In genomic region chr2:113604085-113604477, GRCh38 we compare ENCODE assay signal across 8 cellular contexts. TPM values are rescaled to one million over a fixed set of nuclear protein-coding genes. Genes with fewer than 3 reads are reported as not detected.
DNase-seq lines count a peak whose midpoint lies in the region; ATAC-seq and TF ChIP-seq lines count a peak whose summit lies in the region.
"Not testable (repeated sequence)": the region's sequence is repeated elsewhere in the genome, so short reads cannot be mapped to it uniquely, and the experiment has no call there.

No MANE protein-coding gene starts in this region.

- not testable (repeated sequence) for H3K36me3 ChIP-seq in MG63

- peak overlapping the region; percentile 70 for H3K4me3 ChIP-seq in MG63
- H3K4me3 ChIP-seq in cardiac fibroblast (replicated peaks in 1 of 2; ENCODE audit: low read depth in 2 of 2, low read length in 2 of 2): peak overlapping the region; percentile 39 to 54

- peak; percentile 81 for DNase-seq in AG09319 (ENCODE audit: extremely low read depth, low read depth)
- peak; percentile 90 for DNase-seq in MG63
- peak; percentile 95 for DNase-seq in activated CD4-positive, alpha-beta memory T cell treated with anti-CD3 and anti-CD28 coated beads, Interleukin-2, amount 10 ng/mL, durations not matched to agents 7 days and 5 days
- DNase-seq in cardiac fibroblast (ENCODE audit: low read depth in 2 of 2): peak; percentile 93 to 94
- DNase-seq in left cardiac atrium: peak; percentile 93
- DNase-seq in neural crest cell (ENCODE audit: low read depth, low spot score): peak; percentile 90
- peak; percentile 84 for DNase-seq in stimulated activated CD8-positive, alpha-beta memory T cell treated with anti-CD3 and anti-CD28 coated beads, Interleukin-12 subunit alpha, Interleukin-12 subunit beta, amount 100 ng/mL, for 4 hours (ENCODE audit: low read depth)

- TF ChIP-seq CTCF in AG09319 (IDR thresholded peaks at IDR 0.05; ENCODE audit: low read depth, low read length) (peak; percentile 84), cardiac fibroblast (IDR thresholded peaks at IDR 0.05; ENCODE audit: low read depth, low read length) (peak; percentile 91), neural crest cell (conservative IDR thresholded peaks at IDR 0.05) (peak; percentile 94)

- not testable (repeated sequence) for H3K4me1 Mint-ChIP-seq in activated CD4-positive, alpha-beta memory T cell treated with anti-CD3 and anti-CD28 coated beads, Interleukin-2, amount 10 ng/mL, durations not matched to agents 7 days and 5 days; neural crest cell

- H3K4me3 Mint-ChIP-seq in activated CD4-positive, alpha-beta memory T cell treated with anti-CD3 and anti-CD28 coated beads, Interleukin-2, amount 10 ng/mL, durations not matched to agents 7 days and 5 days: peak overlapping the region; percentile 85
- H3K4me3 Mint-ChIP-seq in neural crest cell: peak overlapping the region; percentile 98

- CTCF ChIA-PET in activated CD4-positive, alpha-beta memory T cell treated with anti-CD3 and anti-CD28 coated beads, Interleukin-2, amount 10 ng/mL, durations not matched to agents 7 days and 5 days (lab: Charles Lee): interaction anchor here (0.6 to 1.9 kb wide), 8 partner anchors 90 to 152 kb away, joined by 3 to 15 read pairs (median 4); partner anchors contain the start of gene SLC35F5

- POLR2A ChIA-PET in activated CD4-positive, alpha-beta memory T cell treated with anti-CD3 and anti-CD28 coated beads, Interleukin-2, amount 10 ng/mL, durations not matched to agents 7 days and 5 days (lab: Charles Lee): interaction anchor here (1.8 kb wide), 1 partner anchor 152 kb away, joined by 7 read pairs; the partner anchor contains the start of gene SLC35F5

- not testable (repeated sequence) for H3K27me3 ChIP-seq in MG63

- H3K27ac Mint-ChIP-seq in activated CD4-positive, alpha-beta memory T cell treated with anti-CD3 and anti-CD28 coated beads, Interleukin-2, amount 10 ng/mL, durations not matched to agents 7 days and 5 days: peak overlapping the region; percentile 93
- peak overlapping the region; percentile 97 for H3K27ac Mint-ChIP-seq in neural crest cell (ENCODE audit: unreplicated experiment)

- H3K9me3 ChIP-seq in MG63: not testable (repeated sequence)

- ATAC-seq in GM19324 (IDR thresholded peaks at IDR 0.05; ENCODE audit: low FRiP score, unreplicated experiment): peak; percentile 31
- not testable (repeated sequence) for ATAC-seq in left cardiac atrium

- not testable (repeated sequence) for H3K9me3 Mint-ChIP-seq in activated CD4-positive, alpha-beta memory T cell treated with anti-CD3 and anti-CD28 coated beads, Interleukin-2, amount 10 ng/mL, durations not matched to agents 7 days and 5 days; neural crest cell

- H3K36me3 Mint-ChIP-seq in activated CD4-positive, alpha-beta memory T cell treated with anti-CD3 and anti-CD28 coated beads, Interleukin-2, amount 10 ng/mL, durations not matched to agents 7 days and 5 days (ENCODE audit: low read depth); neural crest cell (ENCODE audit: low read depth): not testable (repeated sequence)

- H3K27me3 Mint-ChIP-seq in activated CD4-positive, alpha-beta memory T cell treated with anti-CD3 and anti-CD28 coated beads, Interleukin-2, amount 10 ng/mL, durations not matched to agents 7 days and 5 days; neural crest cell (ENCODE audit: low read depth): not testable (repeated sequence)

- intact Hi-C loops in left cardiac atrium (cut with DNase I): not testable (repeated sequence)

RNA-seq across cellular contexts. Expression of gene RABL2A, which starts 23.0 kb away (rescaled TPM):
- total RNA-seq in MG63 (2014; rRNA removed; shearing (Covaris generic); ENCODE audit: low replicate concordance): 1.9 and 2.6 TPM in 2 replicates
- 10 to 100 TPM; 13.5 to 14.1 TPM for total RNA-seq in activated CD4-positive, alpha-beta memory T cell treated with anti-CD3 and anti-CD28 coated beads, Interleukin-2, amount 10 ng/mL, durations not matched to agents 7 days and 5 days
- total RNA-seq in left cardiac atrium (1 to 10 TPM; 5.8 to 7.7 TPM), neural crest cell (34.7 and 35.4 TPM in 2 replicates)
